In the genomic region with DNA sequence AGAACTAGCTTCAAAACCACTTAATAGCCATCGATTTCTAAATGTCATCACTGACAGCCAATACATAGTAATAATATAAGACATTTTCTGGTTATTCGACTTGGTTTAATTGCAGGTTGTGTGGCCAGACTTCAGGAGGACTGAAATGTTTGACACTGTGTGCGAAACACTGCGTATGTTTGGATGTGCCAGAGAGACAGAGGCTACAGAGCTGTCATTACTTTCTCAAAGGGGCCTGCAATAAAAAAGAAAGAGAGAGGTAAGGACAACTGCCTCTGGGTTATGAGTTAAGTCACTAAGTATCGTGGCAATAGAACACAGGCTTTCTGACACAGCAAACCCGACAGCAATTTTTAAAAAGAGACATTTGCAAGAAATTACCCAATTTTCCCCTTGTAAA, we compare ENCODE assay signal across 21 cellular contexts. TPM values are rescaled to one million over a fixed set of nuclear protein-coding genes. Genes with fewer than 3 reads are reported as not detected.
DNase-seq lines count a peak whose midpoint lies in the region; ATAC-seq and TF ChIP-seq lines count a peak whose summit lies in the region.
"Had no signal": no experiment of that assay in that cellular context is flagged by ENCODE, and none has a peak within 500 bp of the region (broad histone marks: within the 10 kb centered on the region; RNA-seq: fewer than 3 reads in every experiment).

No MANE protein-coding gene starts in this region.

- no peaks in the 10 kb centered on the region for H3K79me2 ChIP-seq in KMS-11 (ENCODE audit: insufficient read depth, low read depth)

- DNase-seq in esophagus muscularis mucosa (ENCODE audit: extremely low spot score) = no peak
- no peak for DNase-seq in stomach
- DNase-seq in T-cell = no peak
- DNase-seq in stimulated activated CD4-positive, alpha-beta T cell treated with anti-CD3 and anti-CD28 coated beads, Interleukin-4, amount 100 ng/mL, for 4 hours = no peak
- no peak for DNase-seq in activated naive CD8-positive, alpha-beta T cell treated with anti-CD3 and anti-CD28 coated beads, Interleukin-2, amount 50 U/mL, for 24 hours
- DNase-seq in KG1 (lab: John Stamatoyannopoulos, UW) = no peak
- DNase-seq: NCI-H1436 treated with DMSO at 0.1 percent for 48 hours had no signal

- no peaks in the 10 kb centered on the region for H3K36me3 ChIP-seq in KMS-11 (ENCODE audit: insufficient read depth)
- no peaks in the 10 kb centered on the region for H3K36me3 ChIP-seq in esophagus muscularis mucosa
- H3K36me3 ChIP-seq in stomach = no peaks in the 10 kb centered on the region
- H3K36me3 ChIP-seq: breast epithelium, colonic mucosa had no signal

- no peaks in the 10 kb centered on the region for H3K36me3 Mint-ChIP-seq in nephron (ENCODE audit: low read depth)
- no peaks in the 10 kb centered on the region for H3K36me3 Mint-ChIP-seq in T-cell
- H3K36me3 Mint-ChIP-seq in activated naive CD8-positive, alpha-beta T cell treated with anti-CD3 and anti-CD28 coated beads, Interleukin-2, amount 50 U/mL, for 24 hours (ENCODE audit: low read depth) = no peaks in the 10 kb centered on the region
- H3K36me3 Mint-ChIP-seq: activated naive CD4-positive, alpha-beta T cell treated with anti-CD3 and anti-CD28 coated beads, Interleukin-2, amount 10 ng/mL, durations not matched to agents 7 days and 5 days had no signal

- H3K27ac ChIP-seq in KMS-11 = no peak overlapping the region
- H3K27ac ChIP-seq in esophagus muscularis mucosa (replicated peaks in 1 of 4) = peak overlapping the region; percentile 2 to 63 (median 53)
- H3K27ac ChIP-seq in stomach = peak overlapping the region in 3 of 5 donors; percentile 3 to 16 (median 5)
- H3K27ac ChIP-seq: breast epithelium, C4-2B, colonic mucosa, GM23248 had no signal

- H3K27me3 Mint-ChIP-seq in nephron (ENCODE audit: low read depth) (no peaks in the 10 kb centered on the region), T-cell (peaks cover 1 to 5% of the 10 kb centered on the region in 2 donors)
- H3K27me3 Mint-ChIP-seq in activated naive CD8-positive, alpha-beta T cell treated with anti-CD3 and anti-CD28 coated beads, Interleukin-2, amount 50 U/mL, for 24 hours = no peaks in the 10 kb centered on the region

- POLR2A ChIA-PET in T-cell (lab: Charles Lee) = interaction anchor here (0.5 to 0.6 kb wide), 2 partner anchors 80 to 179 kb away, joined by 3 read pairs; no protein-coding TSS in a partner anchor

- TF ChIP-seq CTCF in KMS-11 (conservative IDR thresholded peaks at IDR 0.05; ENCODE audit: low read depth, low read length) (no peak), esophagus muscularis mucosa (IDR thresholded peaks at IDR 0.05) (no peak), nephron (IDR thresholded peaks at IDR 0.05; ENCODE audit: unreplicated experiment in 3 of 3) (no peak), stomach (IDR thresholded peaks at IDR 0.05) (no peak)

- WGBS in esophagus muscularis mucosa = 53% methylated on average over 6 of the region's 6 CpGs
- WGBS in stomach, 5 donors = 82 to 92% (median 87%) methylated on average over 6 of the region's 6 CpGs

- H3K27ac Mint-ChIP-seq in nephron = peak overlapping the region; percentile 23 to 36 (median 33)
- H3K27ac Mint-ChIP-seq in T-cell = no peak overlapping the region
- H3K27ac Mint-ChIP-seq in activated naive CD8-positive, alpha-beta T cell treated with anti-CD3 and anti-CD28 coated beads, Interleukin-2, amount 50 U/mL, for 24 hours = no peak overlapping the region
- H3K27ac Mint-ChIP-seq: activated CD4-positive, alpha-beta T cell treated with anti-CD3 and anti-CD28 coated beads, Interleukin-2, amount 10 ng/mL, durations not matched to agents 24 days and 14 days; activated naive CD4-positive, alpha-beta T cell treated with anti-CD3 and anti-CD28 coated beads, Interleukin-2, amount 10 ng/mL, durations not matched to agents 7 days and 5 days had no signal

- CTCF ChIA-PET in T-cell (lab: Charles Lee) = interaction anchor here (0.6 to 2.7 kb wide), 22 partner anchors 10 to 288 kb away, joined by 3 to 21 read pairs (median 4); a partner anchor contains a TSS

- no peak for ATAC-seq in T-cell (replicated peaks in 1 of 4)
- ATAC-seq in activated naive CD8-positive, alpha-beta T cell treated with anti-CD3 and anti-CD28 coated beads, Interleukin-2, amount 50 U/mL, for 24 hours = no peak

- TF ChIP-seq EP300 in esophagus muscularis mucosa (IDR thresholded peaks at IDR 0.05) (no peak), stomach (IDR thresholded peaks at IDR 0.05) (no peak)

- peak overlapping the region; percentile 44 for H2AFZ ChIP-seq in KMS-11 (ENCODE audit: low read depth)

- H3K4me1 ChIP-seq in KMS-11 (ENCODE audit: low read depth, poor library complexity, severe bottlenecking) (peaks cover 8% of the 10 kb centered on the region), esophagus muscularis mucosa (peaks cover 0 to 26% (median 19%) of the 10 kb centered on the region in 4 donors), stomach (peaks cover 0 to 11% (median 5%) of the 10 kb centered on the region in 4 donors)
- H3K4me1 ChIP-seq: colonic mucosa had no signal

- intact Hi-C loops in esophagus muscularis mucosa (cut with DNase I) = loop anchor here (5.0 kb wide), 1 partner anchor 186 kb away; no protein-coding TSS in a partner anchor
- intact Hi-C loops in stomach (cut with DNase I; ENCODE audit: low total_unique reads) = no loop called here

- no peaks in the 10 kb centered on the region for H4K20me1 ChIP-seq in KMS-11 (ENCODE audit: insufficient read depth)

- no peak overlapping the region for H3K9ac ChIP-seq in KMS-11
- H3K9ac ChIP-seq: GM23248 had no signal

- no peaks in the 10 kb centered on the region for H3K9me3 Mint-ChIP-seq in nephron
- H3K9me3 Mint-ChIP-seq in T-cell = no peaks in the 10 kb centered on the region
- H3K9me3 Mint-ChIP-seq in activated naive CD8-positive, alpha-beta T cell treated with anti-CD3 and anti-CD28 coated beads, Interleukin-2, amount 50 U/mL, for 24 hours = no peaks in the 10 kb centered on the region
- H3K9me3 Mint-ChIP-seq: activated CD4-positive, alpha-beta T cell treated with anti-CD3 and anti-CD28 coated beads, Interleukin-2, amount 10 ng/mL, durations not matched to agents 24 days and 14 days; activated naive CD4-positive, alpha-beta T cell treated with anti-CD3 and anti-CD28 coated beads, Interleukin-2, amount 10 ng/mL, durations not matched to agents 7 days and 5 days had no signal

- H3K4me3 ChIP-seq in KMS-11 (IDR thresholded peaks at IDR 0.05; ENCODE audit: insufficient read depth, low read depth, low read length) (no peak overlapping the region), esophagus muscularis mucosa (peak overlapping the region; percentile 19 to 42 (median 35)), stomach (no peak overlapping the region)
- H3K4me3 ChIP-seq: breast epithelium, colonic mucosa, GM23248, lung, mucosa of descending colon had no signal

- H3K4me1 Mint-ChIP-seq in nephron (peaks cover 41% of the 10 kb centered on the region), T-cell (peaks cover 0 to 5% (median 5%) of the 10 kb centered on the region in 3 donors)
- H3K4me1 Mint-ChIP-seq in activated naive CD8-positive, alpha-beta T cell treated with anti-CD3 and anti-CD28 coated beads, Interleukin-2, amount 50 U/mL, for 24 hours = peaks cover 2% of the 10 kb centered on the region
- H3K4me1 Mint-ChIP-seq: activated naive CD4-positive, alpha-beta T cell treated with anti-CD3 and anti-CD28 coated beads, Interleukin-2, amount 10 ng/mL, durations not matched to agents 7 days and 5 days had no signal

- H3K4me3 Mint-ChIP-seq in nephron = peak overlapping the region; percentile 37 to 91 (median 78)
- H3K4me3 Mint-ChIP-seq in T-cell = no peak overlapping the region
- no peak overlapping the region for H3K4me3 Mint-ChIP-seq in activated naive CD8-positive, alpha-beta T cell treated with anti-CD3 and anti-CD28 coated beads, Interleukin-2, amount 50 U/mL, for 24 hours
- H3K4me3 Mint-ChIP-seq: activated CD4-positive, alpha-beta T cell treated with anti-CD3 and anti-CD28 coated beads, Interleukin-2, amount 10 ng/mL, durations not matched to agents 24 days and 14 days; activated naive CD4-positive, alpha-beta T cell treated with anti-CD3 and anti-CD28 coated beads, Interleukin-2, amount 10 ng/mL, durations not matched to agents 7 days and 5 days had no signal

- TF ChIP-seq POLR2A in esophagus muscularis mucosa (IDR thresholded peaks at IDR 0.05; ENCODE audit: low read depth) (no peak), stomach (IDR thresholded peaks at IDR 0.05) (no peak)

- H3K27me3 ChIP-seq in KMS-11 (ENCODE audit: insufficient read depth, low read depth) (no peaks in the 10 kb centered on the region), esophagus muscularis mucosa (no peaks in the 10 kb centered on the region), stomach (no peaks in the 10 kb centered on the region)
- H3K27me3 ChIP-seq: breast epithelium, colonic mucosa had no signal

- no peak overlapping the region for H3K4me2 ChIP-seq in KMS-11

- H3K9me3 ChIP-seq in esophagus muscularis mucosa (no peaks in the 10 kb centered on the region), stomach (no peaks in the 10 kb centered on the region)
- H3K9me3 ChIP-seq: breast epithelium, colonic mucosa, mucosa of descending colon had no signal

RNA-seq across cellular contexts. Expression of a gene that starts 0.9 kb away (rescaled TPM):
- 1 to 10 TPM in 2 of 4 donors, under 1 TPM in 2; 0.50 to 2.9 (median 1.3) TPM for total RNA-seq in esophagus muscularis mucosa
- 1 to 10 TPM in 1 of 5 donors, under 1 TPM in 1, not detected in 3; 0.18 to 4.9 TPM for total RNA-seq in stomach
- under 1 TPM in 2 of 3 donors, not detected in 1; 0.18 to 0.31 TPM for polyA plus RNA-seq in stomach
- not detected for total RNA-seq in T-cell
- total RNA-seq: activated CD4-positive, alpha-beta T cell treated with anti-CD3 and anti-CD28 coated beads, Interleukin-2, amount 10 ng/mL, durations not matched to agents 24 days and 14 days; breast epithelium; esophagus mucosa; GM23248; renal cortical epithelial cell; subcutaneous adipose tissue; T-helper 2 cell treated with Interferon-gamma antibody and Interleukin-4, amounts not matched to agents 100 ng/mL and 5 ng/mL, for 36 hours had no signal
- polyA plus RNA-seq: GM23248 had no signal

RNA-seq across cellular contexts. Expression of a gene that starts 36.8 kb away (rescaled TPM):
- total RNA-seq in esophagus muscularis mucosa = 100 to 1,000 TPM; 100 to 142 (median 110) TPM
- 10 to 100 TPM; 13.4 to 74.2 (median 47.3) TPM for total RNA-seq in stomach
- polyA plus RNA-seq in stomach = 10 to 100 TPM; 32.2 to 60.7 (median 51.0) TPM
- total RNA-seq in T-cell = 100 to 1,000 TPM; 106 to 135 (median 127) TPM

RNA-seq across cellular contexts. Expression of a gene that starts 41.3 kb away (rescaled TPM):
- 10 to 100 TPM; 39.5 to 72.3 (median 46.1) TPM for total RNA-seq in esophagus muscularis mucosa
- total RNA-seq in stomach = 10 to 100 TPM; 44.3 to 99.3 (median 64.6) TPM
- polyA plus RNA-seq in stomach = 10 to 100 TPM; 33.4 to 34.4 (median 33.5) TPM
- 10 to 100 TPM; 62.7 to 83.1 (median 73.2) TPM for total RNA-seq in T-cell

Comparison
In these comparisons a context has a peak if more than half of its experiments do, and no peak if none do; other contexts are left out.
1. H3K4me3 ChIP-seq: peak in esophagus muscularis mucosa (4 of 4); none in KMS-11 (single experiment) and stomach (0 of 4).
2. H3K27ac Mint-ChIP-seq: peak in nephron (3 of 3); none in T-cell (0 of 2) and activated naive CD8-positive, alpha-beta T cell treated with anti-CD3 and anti-CD28 coated beads, Interleukin-2, amount 50 U/mL, for 24 hours (single experiment).
3. H3K4me3 Mint-ChIP-seq: peak in nephron (3 of 3); none in T-cell (0 of 3) and activated naive CD8-positive, alpha-beta T cell treated with anti-CD3 and anti-CD28 coated beads, Interleukin-2, amount 50 U/mL, for 24 hours (single experiment).